ENCODE assay signal across 21 cellular contexts in the genomic region with DNA sequence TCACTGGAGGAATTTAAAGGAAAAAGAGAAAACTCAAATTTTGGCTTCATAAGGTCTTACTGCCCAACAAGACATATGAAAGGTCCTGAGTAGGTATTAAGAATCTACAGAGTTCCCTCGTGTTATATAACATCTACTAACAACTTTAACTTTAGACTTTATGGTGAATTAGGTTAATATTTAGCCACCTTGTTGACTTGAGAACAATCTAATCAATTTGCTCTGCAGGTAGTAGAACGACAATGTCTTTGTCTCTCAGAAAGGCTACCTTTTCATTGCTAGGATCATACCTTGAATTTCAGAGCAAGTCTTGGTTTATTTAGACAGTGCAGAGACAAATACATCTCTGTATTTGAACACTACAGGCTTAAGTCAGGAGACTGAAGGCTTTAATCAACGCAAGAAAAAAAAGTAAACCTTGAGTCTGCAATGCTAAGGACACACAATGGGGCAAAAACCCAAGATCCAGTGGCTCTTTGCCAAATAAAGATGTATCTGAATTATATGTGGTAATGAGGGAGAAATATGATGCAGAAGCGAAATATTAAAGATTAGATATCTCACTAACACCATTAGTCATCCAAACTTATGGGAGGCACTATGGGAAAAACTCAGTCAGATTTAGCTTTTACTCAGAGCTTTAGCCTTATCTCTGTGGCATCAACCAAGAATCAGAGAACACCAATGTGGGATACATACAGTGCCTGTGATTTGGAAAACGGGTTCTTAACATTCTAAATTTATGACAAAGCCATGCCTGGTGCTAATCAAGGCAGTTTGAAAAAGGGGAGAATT.
DNase-seq lines count a peak whose midpoint lies in the region; ATAC-seq, FAIRE-seq and TF ChIP-seq lines count a peak whose summit lies in the region.
"Had no signal": no experiment of that assay in that cellular context is flagged by ENCODE, and none has a peak within 500 bp of the region (broad histone marks: within the 10 kb centered on the region; RNA-seq: fewer than 3 reads in every experiment).

No MANE protein-coding gene starts in this region.

- H3K9me3 ChIP-seq in astrocyte (ENCODE audit: insufficient read depth, low read depth, low read length), result no peaks in the 10 kb centered on the region
- no peaks in the 10 kb centered on the region for H3K9me3 ChIP-seq in hepatocyte (ENCODE audit: low read depth)

- H3K27ac ChIP-seq in astrocyte (ENCODE audit: low read depth, low read length), result no peak overlapping the region
- H3K27ac ChIP-seq in hepatocyte, result no peak overlapping the region

- no peak for ATAC-seq in HG02642 (IDR thresholded peaks at IDR 0.05; ENCODE audit: poor library complexity, unreplicated experiment)
- no peak for ATAC-seq in HG02884 (IDR thresholded peaks at IDR 0.05; ENCODE audit: unreplicated experiment)
- no peak for ATAC-seq in stimulated activated naive CD8-positive, alpha-beta T cell treated with anti-CD3 and anti-CD28 coated beads, Interleukin-15, amount 100 ng/mL, for 72 hours
- ATAC-seq: HCT116 had no signal

- H2AFZ ChIP-seq in astrocyte (ENCODE audit: low read depth, low read length) (no peak overlapping the region), hepatocyte (no peak overlapping the region)

- FAIRE-seq in GM12891 (lab: Jason Lieb, UNC) (peak; percentile 57), astrocyte (lab: Jason Lieb, UNC) (peak; percentile 54)
- FAIRE-seq: A204.1, G401.6, GM12892, GM19239 had no signal

- H3K36me3 ChIP-seq in astrocyte (ENCODE audit: insufficient read depth, low read length), result no peaks in the 10 kb centered on the region
- no peaks in the 10 kb centered on the region for H3K36me3 ChIP-seq in hepatocyte (replicated peaks; ENCODE audit: insufficient read depth, low read depth)

- H4K20me1 ChIP-seq in astrocyte (ENCODE audit: insufficient read depth, low read length) (no peaks in the 10 kb centered on the region), hepatocyte (ENCODE audit: insufficient read depth, poor library complexity, severe bottlenecking) (no peaks in the 10 kb centered on the region)

- no peak overlapping the region for H3K9ac ChIP-seq in astrocyte (ENCODE audit: low read length)

- H3K4me3 Mint-ChIP-seq in astrocyte (ENCODE audit: unreplicated experiment) (no peak overlapping the region), progenitor cell of endocrine pancreas (ENCODE audit: low read depth) (no peak overlapping the region)
- no peak overlapping the region for H3K4me3 Mint-ChIP-seq in stimulated activated naive CD8-positive, alpha-beta T cell treated with anti-CD3 and anti-CD28 coated beads, Interleukin-15, amount 100 ng/mL, for 72 hours
- H3K4me3 Mint-ChIP-seq: CD14-positive monocyte had no signal

- TF ChIP-seq POLR2A in GM12891 (IDR thresholded peaks at IDR 0.05; ENCODE audit: low read depth, low read length), result no peak

- H3K9me3 Mint-ChIP-seq in astrocyte (ENCODE audit: unreplicated experiment), result peaks cover 2% of the 10 kb centered on the region
- H3K9me3 Mint-ChIP-seq in progenitor cell of endocrine pancreas (ENCODE audit: low read depth), result peaks cover 54% of the 10 kb centered on the region
- H3K9me3 Mint-ChIP-seq in stimulated activated naive CD8-positive, alpha-beta T cell treated with anti-CD3 and anti-CD28 coated beads, Interleukin-15, amount 100 ng/mL, for 72 hours, result peaks cover 0 to 16% of the 10 kb centered on the region in 2 donors

- H3K4me1 Mint-ChIP-seq in astrocyte (ENCODE audit: low read depth, unreplicated experiment), result peaks cover 4% of the 10 kb centered on the region
- peaks cover 15% of the 10 kb centered on the region for H3K4me1 Mint-ChIP-seq in progenitor cell of endocrine pancreas (ENCODE audit: low read depth)
- no peaks in the 10 kb centered on the region for H3K4me1 Mint-ChIP-seq in stimulated activated naive CD8-positive, alpha-beta T cell treated with anti-CD3 and anti-CD28 coated beads, Interleukin-15, amount 100 ng/mL, for 72 hours
- H3K4me1 Mint-ChIP-seq: CD14-positive monocyte had no signal

- 37% methylated on average over 5 of the region's 5 CpGs for WGBS in hepatocyte (ENCODE audit: low lambda C conversion rate, missing lambda C conversion rate)

- H3K27me3 Mint-ChIP-seq in astrocyte (ENCODE audit: low read depth, unreplicated experiment) (no peaks in the 10 kb centered on the region), progenitor cell of endocrine pancreas (no peaks in the 10 kb centered on the region)
- peaks cover 13% of the 10 kb centered on the region for H3K27me3 Mint-ChIP-seq in stimulated activated naive CD8-positive, alpha-beta T cell treated with anti-CD3 and anti-CD28 coated beads, Interleukin-15, amount 100 ng/mL, for 72 hours

- peaks cover 13% of the 10 kb centered on the region for H3K36me3 Mint-ChIP-seq in astrocyte (ENCODE audit: low read depth, unreplicated experiment)
- peaks cover 41% of the 10 kb centered on the region for H3K36me3 Mint-ChIP-seq in progenitor cell of endocrine pancreas (ENCODE audit: insufficient read depth)
- H3K36me3 Mint-ChIP-seq: CD14-positive monocyte had no signal

- TF ChIP-seq CTCF in astrocyte (IDR thresholded peaks at IDR 0.05; ENCODE audit: insufficient read depth, low read depth, low read length) (no peak), hepatocyte (IDR thresholded peaks at IDR 0.05; ENCODE audit: poor library complexity) (no peak), progenitor cell of endocrine pancreas (IDR thresholded peaks at IDR 0.05; ENCODE audit: unreplicated experiment) (no peak)

- H3K27ac Mint-ChIP-seq in astrocyte (ENCODE audit: unreplicated experiment) (no peak overlapping the region), progenitor cell of endocrine pancreas (peak overlapping the region; percentile 67)
- no peak overlapping the region for H3K27ac Mint-ChIP-seq in stimulated activated naive CD8-positive, alpha-beta T cell treated with anti-CD3 and anti-CD28 coated beads, Interleukin-15, amount 100 ng/mL, for 72 hours
- H3K27ac Mint-ChIP-seq: CD14-positive monocyte had no signal

- H3K27me3 ChIP-seq in astrocyte (ENCODE audit: insufficient read depth, low read length) (no peaks in the 10 kb centered on the region), hepatocyte (no peaks in the 10 kb centered on the region)

- no peaks in the 10 kb centered on the region for H3K9me2 ChIP-seq in hepatocyte (replicated peaks; ENCODE audit: insufficient read depth)

- H3K4me2 ChIP-seq in astrocyte (ENCODE audit: low read length) (no peak overlapping the region), hepatocyte (peak overlapping the region; percentile 25)

- H3K79me2 ChIP-seq in astrocyte (ENCODE audit: insufficient read depth, low read length) (no peaks in the 10 kb centered on the region), hepatocyte (no peaks in the 10 kb centered on the region)

- DNase-seq in GM12891 (ENCODE audit: insufficient read length, low spot score) (no peak), astrocyte (ENCODE audit: low read depth) (peak; percentile 37), hepatocyte (ENCODE audit: low spot score) (no peak), progenitor cell of endocrine pancreas (ENCODE audit: low spot score, unreplicated experiment) (no peak)
- DNase-seq in effector CD4-positive, alpha-beta T cell, result no peak
- DNase-seq in stimulated activated naive CD8-positive, alpha-beta T cell treated with anti-CD3 and anti-CD28 coated beads, Interleukin-15, amount 100 ng/mL, for 72 hours, result no peak
- DNase-seq: COR-L47, DMS53, NCI-H1417, NCI-H2081 treated with DMSO at 0.1 percent for 48 hours, NCI-H345, NCI-H526 treated with DMSO at 0.1 percent for 48 hours, SIG-M5 had no signal

- H3K4me3 ChIP-seq in astrocyte (ENCODE audit: insufficient read depth, low read depth, low read length) (no peak overlapping the region), hepatocyte (no peak overlapping the region)

- H3K4me1 ChIP-seq in astrocyte (ENCODE audit: insufficient read depth, low read length), result no peaks in the 10 kb centered on the region
- H3K4me1 ChIP-seq in hepatocyte (ENCODE audit: insufficient read depth), result peaks cover 6% of the 10 kb centered on the region

TF ChIP-seq in GM12891, 5 proteins besides CTCF, POLR2A, EP300 and RAD21:
- TF ChIP-seq POLR2AphosphoS5 (IDR thresholded peaks at IDR 0.05; ENCODE audit: low read depth, low read length) (no peak), PAX5 (IDR thresholded peaks at IDR 0.05; ENCODE audit: insufficient read depth, low read length, severe bottlenecking) (no peak), TAF1 (IDR thresholded peaks at IDR 0.05; ENCODE audit: low read depth, low read length) (no peak), POU2F2 (IDR thresholded peaks at IDR 0.05; ENCODE audit: low read depth, low read length) (no peak), SPI1 (IDR thresholded peaks at IDR 0.05; ENCODE audit: low read depth, low read length) (no peak)
